In the genomic region with DNA sequence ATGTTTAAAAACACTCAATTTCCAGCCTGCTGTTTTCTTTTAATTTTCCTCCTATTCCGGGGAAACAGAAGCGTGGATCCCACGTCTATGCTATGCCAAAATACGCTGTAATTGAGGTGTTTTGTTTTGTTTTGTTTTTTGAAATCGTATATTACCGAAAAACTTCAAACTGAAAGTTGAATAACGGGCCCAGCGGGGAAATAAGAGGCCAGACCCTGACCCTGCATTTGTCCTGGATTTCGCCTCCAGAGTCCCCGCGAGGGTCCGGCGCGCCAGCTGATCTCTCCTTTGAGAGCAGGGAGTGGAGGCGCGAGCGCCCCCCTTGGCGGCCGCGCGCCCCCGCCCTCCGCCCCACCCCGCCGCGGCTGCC, we compare ENCODE assay signal across 8 cellular contexts. TPM values are rescaled to one million over a fixed set of nuclear protein-coding genes. Genes with fewer than 3 reads are reported as not detected.
DNase-seq lines count a peak whose midpoint lies in the region; ATAC-seq, FAIRE-seq and TF ChIP-seq lines count a peak whose summit lies in the region.
"Had no signal": no experiment of that assay in that cellular context is flagged by ENCODE, and none has a peak within 500 bp of the region (broad histone marks: within the 10 kb centered on the region; RNA-seq: fewer than 3 reads in every experiment).

No MANE protein-coding gene starts in this region.

- H2AFZ ChIP-seq in keratinocyte (ENCODE audit: control insufficient read depth, low read length): peak overlapping the region; percentile 73

- dilution Hi-C loops in keratinocyte (cut with MboI; ENCODE audit: extremely low pct_ligation_motif_present, low sequenced_read_pairs): no loop called here

- H3K79me2 ChIP-seq in keratinocyte (ENCODE audit: control insufficient read depth, insufficient read depth, low read length): peaks cover 19% of the 10 kb centered on the region

- H3K9me3 Mint-ChIP-seq in HFFc6: no peaks in the 10 kb centered on the region
- H3K9me3 Mint-ChIP-seq in stimulated activated memory B cell treated with anti-CD40 and anti-IgM and Interleukin-4, amounts not matched to agents 10 μg/mL and 1 μg/mL and 100 μg/mL, for 72 hours: peaks cover 2% of the 10 kb centered on the region
- H3K9me3 Mint-ChIP-seq: memory B cell had no signal

- H3K4me2 ChIP-seq in keratinocyte (ENCODE audit: control insufficient read depth, extremely low read depth, insufficient read depth, low read depth, low read length): peak overlapping the region; percentile 70

- no peaks in the 10 kb centered on the region for H3K27me3 ChIP-seq in keratinocyte (ENCODE audit: control insufficient read depth, extremely low read depth, insufficient read depth, low read length)

- H3K27ac ChIP-seq in angular gyrus (ENCODE audit: low read depth, low read length): peak overlapping the region; percentile 14
- peak overlapping the region; percentile 47 for H3K27ac ChIP-seq in keratinocyte (ENCODE audit: control insufficient read depth, insufficient read depth, low read length)

- H3K4me3 ChIP-seq in keratinocyte (ENCODE audit: control insufficient read depth in 2 of 3, extremely low read depth in 1 of 3, insufficient read depth in 2 of 3, low read depth in 1 of 3, low read length in 3 of 3): peak overlapping the region; percentile 61 to 83 (median 72)

- H3K4me1 Mint-ChIP-seq in HFFc6 (ENCODE audit: low read depth): no peaks in the 10 kb centered on the region
- no peaks in the 10 kb centered on the region for H3K4me1 Mint-ChIP-seq in stimulated activated memory B cell treated with anti-CD40 and anti-IgM and Interleukin-4, amounts not matched to agents 10 μg/mL and 1 μg/mL and 100 μg/mL, for 72 hours

- H3K9me1 ChIP-seq in keratinocyte (ENCODE audit: control insufficient read depth, extremely low read depth, insufficient read depth, low read length): no peaks in the 10 kb centered on the region

- no peaks in the 10 kb centered on the region for H3K36me3 Mint-ChIP-seq in HFFc6 (ENCODE audit: low read depth)
- H3K36me3 Mint-ChIP-seq in stimulated activated memory B cell treated with anti-CD40 and anti-IgM and Interleukin-4, amounts not matched to agents 10 μg/mL and 1 μg/mL and 100 μg/mL, for 72 hours: no peaks in the 10 kb centered on the region
- H3K36me3 Mint-ChIP-seq: memory B cell had no signal

- H3K4me1 ChIP-seq in keratinocyte (ENCODE audit: control insufficient read depth, extremely low read depth, insufficient read depth, low read length): peaks cover 17% of the 10 kb centered on the region

- peak overlapping the region; percentile 77 for H3K4me3 Mint-ChIP-seq in HFFc6
- peak overlapping the region; percentile 38 for H3K4me3 Mint-ChIP-seq in stimulated activated memory B cell treated with anti-CD40 and anti-IgM and Interleukin-4, amounts not matched to agents 10 μg/mL and 1 μg/mL and 100 μg/mL, for 72 hours
- H3K4me3 Mint-ChIP-seq: memory B cell had no signal

- H3K9me3 ChIP-seq in keratinocyte (ENCODE audit: control insufficient read depth, low read depth, low read length): no peaks in the 10 kb centered on the region

- FAIRE-seq in keratinocyte (lab: Jason Lieb, UNC) (no peak), D721Med (lab: Jason Lieb, UNC) (no peak)

- no peaks in the 10 kb centered on the region for H3K36me3 ChIP-seq in keratinocyte (ENCODE audit: control insufficient read depth in 2 of 2, extremely low read depth in 1 of 2, insufficient read depth in 2 of 2, low read length in 2 of 2)

- TF ChIP-seq CTCF in HFFc6 (IDR thresholded peaks at IDR 0.05) (no peak; the same call in 1 of the 2 replicates), keratinocyte (optimal IDR thresholded peaks at IDR 0.05 in 1 of 3, IDR thresholded peaks at IDR 0.05 in 1 of 3, conservative IDR thresholded peaks at IDR 0.05 in 1 of 3; ENCODE audit: extremely low read depth in 1 of 3, insufficient read depth in 2 of 3, low read length in 3 of 3) (peak in 1 of 3 experiments; percentile 18), D721Med (IDR thresholded peaks at IDR 0.05; ENCODE audit: insufficient read depth, missing control alignments) (no peak), GM13977 (IDR thresholded peaks at IDR 0.05; ENCODE audit: extremely low read depth, insufficient read depth, missing control alignments) (no peak)

- ATAC-seq in stimulated activated memory B cell treated with anti-CD40 and anti-IgM and Interleukin-4, amounts not matched to agents 10 μg/mL and 1 μg/mL and 100 μg/mL, for 72 hours: no peak

- H4K20me1 ChIP-seq in keratinocyte (ENCODE audit: control insufficient read depth, extremely low read depth, insufficient read depth, low read length): no peaks in the 10 kb centered on the region

- peak overlapping the region; percentile 82 for H3K9ac ChIP-seq in keratinocyte (ENCODE audit: control insufficient read depth, extremely low read depth, insufficient read depth, low read length)

- DNase-seq in HFFc6 (no peak), keratinocyte (ENCODE audit: low read depth, low spot score) (no peak), D721Med (ENCODE audit: insufficient read length, low spot score) (no peak), GM13977 (ENCODE audit: low spot score) (no peak), medulla oblongata (ENCODE audit: extremely low spot score) (no peak)

- peaks cover 13% of the 10 kb centered on the region for H3K27me3 Mint-ChIP-seq in HFFc6 (ENCODE audit: insufficient read depth)
- peaks cover 42% of the 10 kb centered on the region for H3K27me3 Mint-ChIP-seq in stimulated activated memory B cell treated with anti-CD40 and anti-IgM and Interleukin-4, amounts not matched to agents 10 μg/mL and 1 μg/mL and 100 μg/mL, for 72 hours

- in situ Hi-C loops in GM13977 (cut with MboI; ENCODE audit: low pct_unique_long_range_greater_than_20kb, low sequenced_read_pairs, unreplicated experiment): no loop called here

- H3K27ac Mint-ChIP-seq in HFFc6: no peak overlapping the region
- no peak overlapping the region for H3K27ac Mint-ChIP-seq in stimulated activated memory B cell treated with anti-CD40 and anti-IgM and Interleukin-4, amounts not matched to agents 10 μg/mL and 1 μg/mL and 100 μg/mL, for 72 hours
- H3K27ac Mint-ChIP-seq: memory B cell had no signal

RNA-seq across cellular contexts. Expression of a gene that starts 0.3 kb away (rescaled TPM):
- total RNA-seq in HFFc6 (2021; fragmentation: NEBNext Ultra II Directional; extraction: Animal tissue kit (Norgen Biotek cat#: 25700)): under 1 TPM in 3 of 6 experiments, not detected in 3; 0.05 to 0.07 (median 0.05) TPM
- 3.4 to 5.0 TPM (median 3.6 TPM) in 3 replicates for polyA plus RNA-seq in keratinocyte
- 3.2 TPM for polyA plus RNA-seq in keratinocyte (2011; ENCODE audit: low read depth)
- 2.8 and 3.6 TPM in 2 replicates for polyA plus RNA-seq in keratinocyte (2011; cell fraction: cytosol; rRNA removed)
- polyA plus RNA-seq in keratinocyte (2011; cell fraction: nucleus; rRNA removed): 6.9 and 7.1 TPM in 2 replicates
- polyA plus RNA-seq in keratinocyte (2012; ENCODE audit: low replicate concordance): 5.1 and 10.6 TPM in 2 replicates
- polyA minus RNA-seq in keratinocyte: 2.7 to 3.9 TPM (median 3.7 TPM) in 3 replicates
- polyA minus RNA-seq in keratinocyte (2011; cell fraction: cytosol; rRNA and poly(A)+ RNA removed): 6.3 TPM
- 7.6 and 10.5 TPM in 2 replicates for polyA minus RNA-seq in keratinocyte (2011; cell fraction: nucleus; rRNA and poly(A)+ RNA removed)
